20 cellular contexts compared by ENCODE assay signal in the genomic region with DNA sequence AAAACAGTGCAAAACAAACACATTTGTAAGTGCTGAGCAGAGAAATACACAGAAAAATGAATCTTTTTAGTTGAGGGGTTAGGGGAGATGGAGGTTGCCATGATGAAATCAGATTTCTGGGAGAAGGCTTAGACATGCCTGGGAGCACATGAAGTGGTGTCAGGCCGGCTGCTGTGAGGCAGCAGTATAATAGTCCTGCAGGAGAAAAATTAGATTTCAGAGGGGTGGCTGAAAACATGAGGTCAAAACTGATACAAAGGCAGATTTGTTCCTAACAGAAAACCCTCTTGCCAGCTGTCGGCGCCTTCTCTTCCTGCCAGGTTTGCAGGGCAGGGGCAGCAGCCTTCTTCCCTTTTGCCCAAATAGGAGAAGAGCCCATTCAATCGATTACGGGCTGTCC.
A peak's percentile ranks its signal among the peaks of the same experiment; 100 is the strongest.
DNase-seq lines count a peak whose midpoint lies in the region; ATAC-seq, FAIRE-seq and TF ChIP-seq lines count a peak whose summit lies in the region.
"Had no signal": no experiment of that assay in that cellular context is flagged by ENCODE, and none has a peak within 500 bp of the region (broad histone marks: within the 10 kb centered on the region; RNA-seq: fewer than 3 reads in every experiment).

No MANE protein-coding gene starts in this region.

- H3K27me3 ChIP-seq in H1 (replicated peaks in 1 of 4; ENCODE audit: control insufficient read depth in 3 of 4, extremely low read depth in 1 of 4, insufficient read depth in 3 of 4, low read length in 3 of 4), result no peaks in the 10 kb centered on the region
- H3K27me3 ChIP-seq: Peyer's patch had no signal

- no peak for TF ChIP-seq CTCF in H1 (IDR thresholded peaks at IDR 0.05; ENCODE audit: control extremely low read depth in 1 of 3, insufficient read depth in 1 of 3, low read depth in 1 of 3, low read length in 3 of 3)

- no peak overlapping the region for H4K91ac ChIP-seq in H1 (replicated peaks; ENCODE audit: insufficient read length, low read length)

- H3K18ac ChIP-seq in H1 (ENCODE audit: extremely low read depth, low read length), result no peak overlapping the region

- POLR2A ChIA-PET in H1 (lab: Charles Lee; ENCODE audit: partially characterized antibody), result no interaction called here

- H3K4me1 ChIP-seq in H1 (replicated peaks in 1 of 4; ENCODE audit: control insufficient read depth in 3 of 4, insufficient read depth in 4 of 4, low read length in 3 of 4), result no peaks in the 10 kb centered on the region
- H3K4me1 ChIP-seq: Peyer's patch had no signal

- no peak overlapping the region for H3K56ac ChIP-seq in H1 (replicated peaks; ENCODE audit: insufficient read length, low read depth, low read length)

- no peak overlapping the region for H2AK5ac ChIP-seq in H1 (ENCODE audit: low read depth, low read length)

- TF ChIP-seq RAD21 in H1 (IDR thresholded peaks at IDR 0.05 in 1 of 2, conservative IDR thresholded peaks at IDR 0.05 in 1 of 2; ENCODE audit: low read depth in 2 of 2, low read length in 2 of 2), result no peak

- H3K9ac ChIP-seq in H1 (replicated peaks in 1 of 4; ENCODE audit: extremely low read depth in 1 of 4, low read depth in 3 of 4, low read length in 3 of 4), result no peak overlapping the region

- no peaks in the 10 kb centered on the region for H3K9me3 ChIP-seq in H1 (ENCODE audit: insufficient read depth in 2 of 2, low read depth in 1 of 2, low read length in 1 of 2)
- H3K9me3 ChIP-seq: Peyer's patch had no signal

- no peak overlapping the region for H3K4me3 ChIP-seq in H1 (ENCODE audit: extremely low read depth in 1 of 4, insufficient read depth in 2 of 4, low read depth in 3 of 4, low read length in 4 of 4)
- H3K4me3 ChIP-seq: Peyer's patch, SK-N-MC had no signal

- no peak overlapping the region for H2BK15ac ChIP-seq in H1 (ENCODE audit: low read length)

- no peak overlapping the region for H2AFZ ChIP-seq in H1 (ENCODE audit: low read length)

- CTCF ChIA-PET in H1 (lab: Charles Lee; ENCODE audit: partially characterized antibody), result interaction anchor here (0.6 to 1.8 kb wide), 4 partner anchors 8 to 848 kb away, joined by 3 to 5 read pairs (median 4); no protein-coding TSS in a partner anchor

- no peaks in the 10 kb centered on the region for H3K79me2 ChIP-seq in H1 (ENCODE audit: control insufficient read depth in 1 of 2, insufficient read depth in 2 of 2, low read length in 2 of 2)

- no peaks in the 10 kb centered on the region for H4K20me1 ChIP-seq in H1 (replicated peaks in 1 of 2; ENCODE audit: control insufficient read depth in 1 of 2, insufficient read depth in 2 of 2, low read length in 2 of 2)

- H3K27ac ChIP-seq in H1 (ENCODE audit: low read depth, low read length), result no peak overlapping the region
- H3K27ac ChIP-seq: Peyer's patch, SK-N-MC had no signal

- peak; percentile 36 for DNase-seq in DMS79 treated with DMSO at 0.1 percent for 48 hours (lab: John Stamatoyannopoulos, UW)
- DNase-seq in DMS79 (lab: John Stamatoyannopoulos, UW), result no peak
- DNase-seq in NCI-H187 treated with DMSO at 0.1 percent for 48 hours (lab: John Stamatoyannopoulos, UW), result peak; percentile 10
- DNase-seq in NCI-H69 (lab: John Stamatoyannopoulos, UW), result peak; percentile 89
- DNase-seq in H1 (ENCODE audit: low read depth in 1 of 2, low spot score in 2 of 2), result no peak
- DNase-seq in T-helper 2 cell, result no peak
- DNase-seq in erythroblast (lab: John Stamatoyannopoulos, UW), result no peak
- DNase-seq: 8988T; C1 segment of cervical spinal cord; CD8-positive, alpha-beta T cell; EL; GF-D8; H9; Karpas-422; MV-4-11; NCI-H1694 treated with DMSO at 0.1 percent for 48 hours; NCI-H526 treated with DMSO at 0.1 percent for 48 hours; Peyer's patch had no signal

- H2BK12ac ChIP-seq in H1 (ENCODE audit: low read depth, low read length), result no peak overlapping the region

- no peak overlapping the region for H4K5ac ChIP-seq in H1 (ENCODE audit: insufficient read length, low read depth, low read length)

- no peaks in the 10 kb centered on the region for H3K79me1 ChIP-seq in H1 (ENCODE audit: low read depth, low read length)

- no peak overlapping the region for H2BK5ac ChIP-seq in H1 (ENCODE audit: low read depth, low read length)

- H3K23me2 ChIP-seq in H1 (ENCODE audit: low read depth, low read length), result no peaks in the 10 kb centered on the region

- ATAC-seq in GM19324 (IDR thresholded peaks at IDR 0.05; ENCODE audit: low FRiP score, unreplicated experiment), result no peak
- ATAC-seq: CD8-positive, alpha-beta T cell had no signal

- 87% methylated on average over 5 of the region's 5 CpGs; no CpG with 5 or more reads in 1 of the 2 experiments for WGBS in H1 (ENCODE audit: extremely low coverage in 1 of 2, insufficient coverage in 1 of 2, insufficient read length in 1 of 2, insufficient replicate concordance in 2 of 2, low coverage in 1 of 2, low lambda C conversion rate in 2 of 2, missing lambda C conversion rate in 1 of 2), 2 experiments

- TF ChIP-seq EP300 in H1 (IDR thresholded peaks at IDR 0.05; ENCODE audit: borderline replicate concordance in 1 of 2, low read depth in 2 of 2, low read length in 2 of 2), result no peak

- H3K4me2 ChIP-seq in H1 (ENCODE audit: insufficient read depth in 1 of 2, low read depth in 2 of 2, low read length in 2 of 2), result no peak overlapping the region

- no peak for TF ChIP-seq POLR2A in H1 (IDR thresholded peaks at IDR 0.05; ENCODE audit: control extremely low read depth in 1 of 2, low read depth in 2 of 2, low read length in 2 of 2)
- no peak for TF ChIP-seq POLR2A in erythroblast (IDR thresholded peaks at IDR 0.05; ENCODE audit: low read length)

- H3K23ac ChIP-seq in H1 (ENCODE audit: insufficient read length), result no peak overlapping the region

- peak overlapping the region; percentile 71; the same call in 1 of the 2 replicates for H4K8ac ChIP-seq in H1 (ENCODE audit: extremely low read depth, insufficient read depth, low read length)

- H2BK20ac ChIP-seq in H1 (ENCODE audit: low read length), result no peak overlapping the region

- FAIRE-seq in H1 (lab: Jason Lieb, UNC), result no peak

- no peaks in the 10 kb centered on the region for H3K36me3 ChIP-seq in H1 (ENCODE audit: control insufficient read depth in 2 of 4, insufficient read depth in 4 of 4, low read length in 3 of 4)
- H3K36me3 ChIP-seq: Peyer's patch had no signal

- no peak overlapping the region for H3K14ac ChIP-seq in H1 (ENCODE audit: insufficient read length)

- no peak overlapping the region for H2BK120ac ChIP-seq in H1 (replicated peaks; ENCODE audit: low read depth, low read length)

- no peak overlapping the region for H3K4ac ChIP-seq in H1 (replicated peaks; ENCODE audit: insufficient read length, low read depth, low read length)

TF ChIP-seq in H1, 55 proteins besides CTCF, POLR2A, EP300 and RAD21 (continues in another document):
- no peak for TF ChIP-seq SIN3A (conservative IDR thresholded peaks at IDR 0.05 in 1 of 2, IDR thresholded peaks at IDR 0.05 in 1 of 2; ENCODE audit: low read depth in 1 of 2, low read length in 2 of 2)
- no peak for TF ChIP-seq RFX5 (IDR thresholded peaks at IDR 0.05; ENCODE audit: borderline replicate concordance, low read depth, low read length)
- no peak for TF ChIP-seq SP4 (IDR thresholded peaks at IDR 0.05; ENCODE audit: low read length)
- TF ChIP-seq EZH2 (IDR thresholded peaks at IDR 0.05; ENCODE audit: low read depth, low read length, severe bottlenecking), result no peak
- TF ChIP-seq TBP (IDR thresholded peaks at IDR 0.05; ENCODE audit: low read depth, low read length), result no peak
- TF ChIP-seq CTBP2 (IDR thresholded peaks at IDR 0.05; ENCODE audit: borderline replicate concordance, insufficient read depth, insufficient read length, low read length), result no peak
- TF ChIP-seq BRCA1 (IDR thresholded peaks at IDR 0.05; ENCODE audit: low read depth, low read length), result no peak
- TF ChIP-seq MAFK (IDR thresholded peaks at IDR 0.05; ENCODE audit: low read depth, low read length), result no peak
- TF ChIP-seq TCF12 (IDR thresholded peaks at IDR 0.05; ENCODE audit: low read depth, low read length), result no peak

Comparison
In these comparisons a context has a peak if more than half of its experiments do, and no peak if none do; other contexts are left out.
1. DNase-seq: peak in DMS79 treated with DMSO at 0.1 percent for 48 hours (single experiment), NCI-H187 treated with DMSO at 0.1 percent for 48 hours (single experiment) and NCI-H69 (single experiment); none in DMS79 (single experiment), H1 (0 of 2), T-helper 2 cell (0 of 5) and erythroblast (0 of 2).